Comparison of ENCODE assay signal across 1 cellular context in the genomic region with DNA sequence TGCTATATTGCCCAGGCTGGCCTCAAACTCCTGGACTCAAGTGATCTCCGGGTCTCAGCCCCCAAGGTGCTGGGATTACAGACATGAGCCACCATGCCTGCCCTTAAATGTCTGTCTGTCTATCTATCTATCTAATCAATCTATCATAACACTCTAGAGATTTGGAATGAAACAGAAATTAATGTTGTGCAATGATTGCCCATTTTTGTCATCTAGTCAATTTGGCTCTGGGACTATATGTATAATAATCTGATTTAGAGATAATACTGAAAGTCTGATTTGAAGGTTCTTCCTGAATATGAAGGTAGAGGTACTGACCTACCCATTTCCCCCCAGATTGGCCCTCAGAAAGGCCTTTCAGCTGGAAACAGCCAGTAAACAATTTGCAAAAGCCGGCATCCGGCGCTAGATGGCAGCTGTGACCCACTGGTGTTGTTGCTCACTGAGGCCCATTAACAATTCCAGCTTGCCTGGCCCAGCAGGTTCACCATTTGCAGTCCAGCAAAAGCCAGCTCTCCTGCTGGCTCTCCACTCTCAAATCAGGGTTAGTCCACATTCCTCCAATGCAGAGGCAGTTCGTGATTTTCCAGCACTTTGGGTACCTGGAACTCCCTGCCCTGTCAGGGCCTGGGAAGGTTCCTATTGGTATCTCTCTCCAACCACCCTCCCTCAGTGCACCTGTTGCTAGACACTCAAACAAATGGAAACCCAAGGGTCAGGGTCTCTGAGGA.
TF ChIP-seq lines count a peak whose summit lies in the region.

No MANE protein-coding gene starts in this region.

TF ChIP-seq in HepG2, 621 proteins besides CTCF, POLR2A, EP300 and RAD21 (continued from another document and continues in another):
- TF ChIP-seq, protein P1, sequence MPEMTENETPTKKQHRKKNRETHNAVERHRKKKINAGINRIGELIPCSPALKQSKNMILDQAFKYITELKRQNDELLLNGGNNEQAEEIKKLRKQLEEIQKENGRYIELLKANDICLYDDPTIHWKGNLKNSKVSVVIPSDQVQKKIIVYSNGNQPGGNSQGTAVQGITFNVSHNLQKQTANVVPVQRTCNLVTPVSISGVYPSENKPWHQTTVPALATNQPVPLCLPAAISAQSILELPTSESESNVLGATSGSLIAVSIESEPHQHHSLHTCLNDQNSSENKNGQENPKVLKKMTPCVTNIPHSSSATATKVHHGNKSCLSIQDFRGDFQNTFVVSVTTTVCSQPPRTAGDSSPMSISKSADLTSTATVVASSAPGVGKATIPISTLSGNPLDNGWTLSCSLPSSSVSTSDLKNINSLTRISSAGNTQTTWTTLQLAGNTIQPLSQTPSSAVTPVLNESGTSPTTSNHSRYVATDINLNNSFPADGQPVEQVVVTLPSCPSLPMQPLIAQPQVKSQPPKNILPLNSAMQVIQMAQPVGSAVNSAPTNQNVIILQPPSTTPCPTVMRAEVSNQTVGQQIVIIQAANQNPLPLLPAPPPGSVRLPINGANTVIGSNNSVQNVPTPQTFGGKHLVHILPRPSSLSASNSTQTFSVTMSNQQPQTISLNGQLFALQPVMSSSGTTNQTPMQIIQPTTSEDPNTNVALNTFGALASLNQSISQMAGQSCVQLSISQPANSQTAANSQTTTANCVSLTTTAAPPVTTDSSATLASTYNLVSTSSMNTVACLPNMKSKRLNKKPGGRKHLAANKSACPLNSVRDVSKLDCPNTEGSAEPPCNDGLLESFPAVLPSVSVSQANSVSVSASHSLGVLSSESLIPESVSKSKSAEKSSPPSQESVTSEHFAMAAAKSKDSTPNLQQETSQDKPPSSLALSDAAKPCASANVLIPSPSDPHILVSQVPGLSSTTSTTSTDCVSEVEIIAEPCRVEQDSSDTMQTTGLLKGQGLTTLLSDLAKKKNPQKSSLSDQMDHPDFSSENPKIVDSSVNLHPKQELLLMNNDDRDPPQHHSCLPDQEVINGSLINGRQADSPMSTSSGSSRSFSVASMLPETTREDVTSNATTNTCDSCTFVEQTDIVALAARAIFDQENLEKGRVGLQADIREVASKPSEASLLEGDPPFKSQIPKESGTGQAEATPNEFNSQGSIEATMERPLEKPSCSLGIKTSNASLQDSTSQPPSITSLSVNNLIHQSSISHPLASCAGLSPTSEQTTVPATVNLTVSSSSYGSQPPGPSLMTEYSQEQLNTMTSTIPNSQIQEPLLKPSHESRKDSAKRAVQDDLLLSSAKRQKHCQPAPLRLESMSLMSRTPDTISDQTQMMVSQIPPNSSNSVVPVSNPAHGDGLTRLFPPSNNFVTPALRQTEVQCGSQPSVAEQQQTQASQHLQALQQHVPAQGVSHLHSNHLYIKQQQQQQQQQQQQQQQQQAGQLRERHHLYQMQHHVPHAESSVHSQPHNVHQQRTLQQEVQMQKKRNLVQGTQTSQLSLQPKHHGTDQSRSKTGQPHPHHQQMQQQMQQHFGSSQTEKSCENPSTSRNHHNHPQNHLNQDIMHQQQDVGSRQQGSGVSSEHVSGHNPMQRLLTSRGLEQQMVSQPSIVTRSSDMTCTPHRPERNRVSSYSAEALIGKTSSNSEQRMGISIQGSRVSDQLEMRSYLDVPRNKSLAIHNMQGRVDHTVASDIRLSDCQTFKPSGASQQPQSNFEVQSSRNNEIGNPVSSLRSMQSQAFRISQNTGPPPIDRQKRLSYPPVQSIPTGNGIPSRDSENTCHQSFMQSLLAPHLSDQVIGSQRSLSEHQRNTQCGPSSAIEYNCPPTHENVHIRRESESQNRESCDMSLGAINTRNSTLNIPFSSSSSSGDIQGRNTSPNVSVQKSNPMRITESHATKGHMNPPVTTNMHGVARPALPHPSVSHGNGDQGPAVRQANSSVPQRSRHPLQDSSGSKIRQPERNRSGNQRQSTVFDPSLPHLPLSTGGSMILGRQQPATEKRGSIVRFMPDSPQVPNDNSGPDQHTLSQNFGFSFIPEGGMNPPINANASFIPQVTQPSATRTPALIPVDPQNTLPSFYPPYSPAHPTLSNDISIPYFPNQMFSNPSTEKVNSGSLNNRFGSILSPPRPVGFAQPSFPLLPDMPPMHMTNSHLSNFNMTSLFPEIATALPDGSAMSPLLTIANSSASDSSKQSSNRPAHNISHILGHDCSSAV (CRISPR knock-in tag; IDR thresholded peaks at IDR 0.05; ENCODE audit: borderline replicate concordance): no peak
- TF ChIP-seq ZNF629 (CRISPR knock-in tag; conservative IDR thresholded peaks at IDR 0.05): peak; percentile 68
- TF ChIP-seq ZSCAN20 (CRISPR knock-in tag; IDR thresholded peaks at IDR 0.05; ENCODE audit: borderline replicate concordance): no peak
- TF ChIP-seq SAP130 (CRISPR knock-in tag; IDR thresholded peaks at IDR 0.05; ENCODE audit: low read depth): peak; percentile 66; the same call in 1 of the 2 replicates
- TF ChIP-seq, protein P2, sequence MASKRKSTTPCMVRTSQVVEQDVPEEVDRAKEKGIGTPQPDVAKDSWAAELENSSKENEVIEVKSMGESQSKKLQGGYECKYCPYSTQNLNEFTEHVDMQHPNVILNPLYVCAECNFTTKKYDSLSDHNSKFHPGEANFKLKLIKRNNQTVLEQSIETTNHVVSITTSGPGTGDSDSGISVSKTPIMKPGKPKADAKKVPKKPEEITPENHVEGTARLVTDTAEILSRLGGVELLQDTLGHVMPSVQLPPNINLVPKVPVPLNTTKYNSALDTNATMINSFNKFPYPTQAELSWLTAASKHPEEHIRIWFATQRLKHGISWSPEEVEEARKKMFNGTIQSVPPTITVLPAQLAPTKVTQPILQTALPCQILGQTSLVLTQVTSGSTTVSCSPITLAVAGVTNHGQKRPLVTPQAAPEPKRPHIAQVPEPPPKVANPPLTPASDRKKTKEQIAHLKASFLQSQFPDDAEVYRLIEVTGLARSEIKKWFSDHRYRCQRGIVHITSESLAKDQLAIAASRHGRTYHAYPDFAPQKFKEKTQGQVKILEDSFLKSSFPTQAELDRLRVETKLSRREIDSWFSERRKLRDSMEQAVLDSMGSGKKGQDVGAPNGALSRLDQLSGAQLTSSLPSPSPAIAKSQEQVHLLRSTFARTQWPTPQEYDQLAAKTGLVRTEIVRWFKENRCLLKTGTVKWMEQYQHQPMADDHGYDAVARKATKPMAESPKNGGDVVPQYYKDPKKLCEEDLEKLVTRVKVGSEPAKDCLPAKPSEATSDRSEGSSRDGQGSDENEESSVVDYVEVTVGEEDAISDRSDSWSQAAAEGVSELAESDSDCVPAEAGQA (IDR thresholded peaks at IDR 0.05; ENCODE audit: low read depth): no peak
- TF ChIP-seq, protein P2 (CRISPR knock-in tag; IDR thresholded peaks at IDR 0.05; ENCODE audit: borderline replicate concordance): no peak; the same call in 1 of the 2 replicates
- peak; percentile 66; the same call in 1 of the 2 replicates for TF ChIP-seq KLF6 (CRISPR knock-in tag; IDR thresholded peaks at IDR 0.05)
- peak; percentile 86; the same call in 1 of the 2 replicates for TF ChIP-seq MEIS1 (CRISPR knock-in tag; IDR thresholded peaks at IDR 0.05; ENCODE audit: borderline replicate concordance)
- no peak for TF ChIP-seq SYNCRIP (IDR thresholded peaks at IDR 0.05; ENCODE audit: insufficient read depth, low read depth, low read length)
- TF ChIP-seq ZBTB33 (CRISPR knock-in tag; IDR thresholded peaks at IDR 0.05): 0 out of 2 replicates have a peak, but pooled peaks have one; percentile 31
- TF ChIP-seq GFI1 (CRISPR knock-in tag; IDR thresholded peaks at IDR 0.05; ENCODE audit: borderline replicate concordance): peak; percentile 79; the same call in 1 of the 2 replicates
- peak; percentile 32 for TF ChIP-seq ZNF883 (CRISPR knock-in tag; IDR thresholded peaks at IDR 0.05; ENCODE audit: not compliant biosample characterization)
- TF ChIP-seq, protein P3, sequence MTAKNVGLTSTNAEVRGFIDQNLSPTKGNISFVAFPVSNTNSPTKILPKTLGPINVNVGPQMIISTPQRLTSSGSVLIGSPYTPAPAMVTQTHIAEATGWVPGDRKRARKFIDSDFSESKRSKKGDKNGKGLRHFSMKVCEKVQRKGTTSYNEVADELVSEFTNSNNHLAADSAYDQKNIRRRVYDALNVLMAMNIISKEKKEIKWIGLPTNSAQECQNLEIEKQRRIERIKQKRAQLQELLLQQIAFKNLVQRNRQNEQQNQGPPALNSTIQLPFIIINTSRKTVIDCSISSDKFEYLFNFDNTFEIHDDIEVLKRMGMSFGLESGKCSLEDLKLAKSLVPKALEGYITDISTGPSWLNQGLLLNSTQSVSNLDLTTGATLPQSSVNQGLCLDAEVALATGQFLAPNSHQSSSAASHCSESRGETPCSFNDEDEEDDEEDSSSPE (CRISPR knock-in tag; IDR thresholded peaks at IDR 0.05): 0 out of 2 replicates have a peak, but pooled peaks have one; percentile 28
- peak; percentile 77; the same call in 1 of the 2 replicates for TF ChIP-seq ZNF44 (CRISPR knock-in tag; IDR thresholded peaks at IDR 0.05)
- no peak for TF ChIP-seq CBX1 (IDR thresholded peaks at IDR 0.05; ENCODE audit: low read depth)
- TF ChIP-seq DNMT1 (CRISPR knock-in tag; IDR thresholded peaks at IDR 0.05): no peak
- peak; percentile 79; the same call in 1 of the 2 replicates for TF ChIP-seq REPIN1 (CRISPR knock-in tag; IDR thresholded peaks at IDR 0.05; ENCODE audit: borderline replicate concordance, low read depth)
- TF ChIP-seq TIGD3 (CRISPR knock-in tag; IDR thresholded peaks at IDR 0.05; ENCODE audit: borderline replicate concordance): no peak
- TF ChIP-seq ELF4 (CRISPR knock-in tag; IDR thresholded peaks at IDR 0.05; ENCODE audit: borderline replicate concordance): no peak
- TF ChIP-seq BORCS8-MEF2B (CRISPR knock-in tag; IDR thresholded peaks at IDR 0.05): peak; percentile 71; the same call in 1 of the 2 replicates
- TF ChIP-seq ZBTB1 (CRISPR knock-in tag; IDR thresholded peaks at IDR 0.05; ENCODE audit: borderline replicate concordance): no peak
- TF ChIP-seq DPF2 (CRISPR knock-in tag; IDR thresholded peaks at IDR 0.05; ENCODE audit: borderline replicate concordance, low read depth): peak; percentile 36; the same call in 1 of the 2 replicates
- TF ChIP-seq RFX1 (IDR thresholded peaks at IDR 0.05): no peak
- no peak for TF ChIP-seq HNF1A (IDR thresholded peaks at IDR 0.05; ENCODE audit: low read depth)
- TF ChIP-seq HNF1A (CRISPR knock-in tag; IDR thresholded peaks at IDR 0.05; ENCODE audit: borderline replicate concordance): peak; percentile 48; the same call in 1 of the 2 replicates
- TF ChIP-seq ZNF296 (CRISPR knock-in tag; conservative IDR thresholded peaks at IDR 0.05): no peak
- no peak for TF ChIP-seq SIN3A (IDR thresholded peaks at IDR 0.05; ENCODE audit: borderline replicate concordance, low read depth, low read length)
- TF ChIP-seq ZMYM2 (CRISPR knock-in tag; IDR thresholded peaks at IDR 0.05): no peak
